In genomic region chr10:132400041-132400546, GRCh38 we compare ENCODE assay signal across 1 cellular context.
TF ChIP-seq lines count a peak whose summit lies in the region.

No MANE protein-coding gene starts in this region.

TF ChIP-seq in HepG2, 621 proteins besides CTCF, POLR2A, EP300 and RAD21 (continued from another document):
- TF ChIP-seq, protein P1, sequence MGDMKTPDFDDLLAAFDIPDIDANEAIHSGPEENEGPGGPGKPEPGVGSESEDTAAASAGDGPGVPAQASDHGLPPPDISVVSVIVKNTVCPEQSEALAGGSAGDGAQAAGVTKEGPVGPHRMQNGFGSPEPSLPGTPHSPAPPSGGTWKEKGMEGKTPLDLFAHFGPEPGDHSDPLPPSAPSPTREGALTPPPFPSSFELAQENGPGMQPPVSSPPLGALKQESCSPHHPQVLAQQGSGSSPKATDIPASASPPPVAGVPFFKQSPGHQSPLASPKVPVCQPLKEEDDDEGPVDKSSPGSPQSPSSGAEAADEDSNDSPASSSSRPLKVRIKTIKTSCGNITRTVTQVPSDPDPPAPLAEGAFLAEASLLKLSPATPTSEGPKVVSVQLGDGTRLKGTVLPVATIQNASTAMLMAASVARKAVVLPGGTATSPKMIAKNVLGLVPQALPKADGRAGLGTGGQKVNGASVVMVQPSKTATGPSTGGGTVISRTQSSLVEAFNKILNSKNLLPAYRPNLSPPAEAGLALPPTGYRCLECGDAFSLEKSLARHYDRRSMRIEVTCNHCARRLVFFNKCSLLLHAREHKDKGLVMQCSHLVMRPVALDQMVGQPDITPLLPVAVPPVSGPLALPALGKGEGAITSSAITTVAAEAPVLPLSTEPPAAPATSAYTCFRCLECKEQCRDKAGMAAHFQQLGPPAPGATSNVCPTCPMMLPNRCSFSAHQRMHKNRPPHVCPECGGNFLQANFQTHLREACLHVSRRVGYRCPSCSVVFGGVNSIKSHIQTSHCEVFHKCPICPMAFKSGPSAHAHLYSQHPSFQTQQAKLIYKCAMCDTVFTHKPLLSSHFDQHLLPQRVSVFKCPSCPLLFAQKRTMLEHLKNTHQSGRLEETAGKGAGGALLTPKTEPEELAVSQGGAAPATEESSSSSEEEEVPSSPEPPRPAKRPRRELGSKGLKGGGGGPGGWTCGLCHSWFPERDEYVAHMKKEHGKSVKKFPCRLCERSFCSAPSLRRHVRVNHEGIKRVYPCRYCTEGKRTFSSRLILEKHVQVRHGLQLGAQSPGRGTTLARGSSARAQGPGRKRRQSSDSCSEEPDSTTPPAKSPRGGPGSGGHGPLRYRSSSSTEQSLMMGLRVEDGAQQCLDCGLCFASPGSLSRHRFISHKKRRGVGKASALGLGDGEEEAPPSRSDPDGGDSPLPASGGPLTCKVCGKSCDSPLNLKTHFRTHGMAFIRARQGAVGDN (CRISPR knock-in tag; IDR thresholded peaks at IDR 0.05), result 0 out of 2 replicates have a peak, but pooled peaks have one; percentile 8
- peak; percentile 20; the same call in 1 of the 2 replicates for TF ChIP-seq STAG1 (CRISPR knock-in tag; IDR thresholded peaks at IDR 0.05)
